11 cellular contexts compared by ENCODE assay signal in genomic region chr19:4077011-4077382, GRCh38. TPM values are rescaled to one million over a fixed set of nuclear protein-coding genes. Genes with fewer than 3 reads are reported as not detected.
DNase-seq lines count a peak whose midpoint lies in the region; ATAC-seq and TF ChIP-seq lines count a peak whose summit lies in the region.
"Had no signal": no experiment of that assay in that cellular context is flagged by ENCODE, and none has a peak within 500 bp of the region (broad histone marks: within the 10 kb centered on the region; RNA-seq: fewer than 3 reads in every experiment).

No MANE protein-coding gene starts in this region.

- H3K27me3 Mint-ChIP-seq in stimulated activated naive CD8-positive, alpha-beta T cell treated with anti-CD3 and anti-CD28 coated beads, Interleukin-15, Interleukin-2, amounts not matched to agents 100 ng/mL and 50 ng/mL, for 24 hours = no peaks in the 10 kb centered on the region
- H3K27me3 Mint-ChIP-seq in activated naive CD8-positive, alpha-beta T cell treated with anti-CD3 and anti-CD28 coated beads, Interleukin-2, amount 10 ng/mL, durations not matched to agents 7 days and 5 days = no peaks in the 10 kb centered on the region
- H3K27me3 Mint-ChIP-seq in HFFc6 (ENCODE audit: insufficient read depth) = peaks cover 3% of the 10 kb centered on the region

- peaks cover 40% of the 10 kb centered on the region for H3K4me1 Mint-ChIP-seq in stimulated activated naive CD8-positive, alpha-beta T cell treated with anti-CD3 and anti-CD28 coated beads, Interleukin-15, Interleukin-2, amounts not matched to agents 100 ng/mL and 50 ng/mL, for 24 hours (ENCODE audit: low read depth)
- peaks cover 45% of the 10 kb centered on the region for H3K4me1 Mint-ChIP-seq in activated naive CD8-positive, alpha-beta T cell treated with anti-CD3 and anti-CD28 coated beads, Interleukin-2, amount 10 ng/mL, durations not matched to agents 7 days and 5 days
- no peaks in the 10 kb centered on the region for H3K4me1 Mint-ChIP-seq in HFFc6 (ENCODE audit: low read depth)

- H3K27me3 ChIP-seq in mucosa of stomach (ENCODE audit: control insufficient read depth, insufficient read depth, low read length) = no peaks in the 10 kb centered on the region
- H3K27me3 ChIP-seq in upper lobe of right lung = no peaks in the 10 kb centered on the region
- H3K27me3 ChIP-seq: BE2C had no signal

- ATAC-seq in stimulated activated naive CD8-positive, alpha-beta T cell treated with anti-CD3 and anti-CD28 coated beads, Interleukin-15, Interleukin-2, amounts not matched to agents 100 U/mL and 50 U/mL, for 24 hours = no peak
- ATAC-seq in activated naive CD8-positive, alpha-beta T cell treated with anti-CD3 and anti-CD28 coated beads, Interleukin-2, amount 10 ng/mL, durations not matched to agents 7 days and 5 days (ENCODE audit: low read depth) = no peak
- ATAC-seq in upper lobe of right lung (no peak), HG03378 (IDR thresholded peaks at IDR 0.05; ENCODE audit: unreplicated experiment) (no peak)

- DNase-seq in stimulated activated naive CD8-positive, alpha-beta T cell treated with anti-CD3 and anti-CD28 coated beads, Interleukin-15, Interleukin-2, amounts not matched to agents 100 U/mL and 50 U/mL, for 24 hours = no peak
- DNase-seq in activated naive CD8-positive, alpha-beta T cell treated with anti-CD3 and anti-CD28 coated beads, Interleukin-2, amount 10 ng/mL, durations not matched to agents 7 days and 5 days = no peak
- DNase-seq in upper lobe of right lung (no peak), HFFc6 (no peak), NCI-H748 (lab: John Stamatoyannopoulos, UW; ENCODE audit: unreplicated experiment) (no peak)
- DNase-seq: BE2C, NCI-H226 had no signal

- H3K27ac Mint-ChIP-seq in stimulated activated naive CD8-positive, alpha-beta T cell treated with anti-CD3 and anti-CD28 coated beads, Interleukin-15, Interleukin-2, amounts not matched to agents 100 ng/mL and 50 ng/mL, for 24 hours = peak overlapping the region; percentile 86
- peak overlapping the region; percentile 95 for H3K27ac Mint-ChIP-seq in activated naive CD8-positive, alpha-beta T cell treated with anti-CD3 and anti-CD28 coated beads, Interleukin-2, amount 10 ng/mL, durations not matched to agents 7 days and 5 days
- H3K27ac Mint-ChIP-seq in HFFc6 = no peak overlapping the region

- no peaks in the 10 kb centered on the region for H3K9me3 Mint-ChIP-seq in stimulated activated naive CD8-positive, alpha-beta T cell treated with anti-CD3 and anti-CD28 coated beads, Interleukin-15, Interleukin-2, amounts not matched to agents 100 ng/mL and 50 ng/mL, for 24 hours
- no peaks in the 10 kb centered on the region for H3K9me3 Mint-ChIP-seq in activated naive CD8-positive, alpha-beta T cell treated with anti-CD3 and anti-CD28 coated beads, Interleukin-2, amount 10 ng/mL, durations not matched to agents 7 days and 5 days
- no peaks in the 10 kb centered on the region for H3K9me3 Mint-ChIP-seq in HFFc6

- no peaks in the 10 kb centered on the region for H3K36me3 Mint-ChIP-seq in stimulated activated naive CD8-positive, alpha-beta T cell treated with anti-CD3 and anti-CD28 coated beads, Interleukin-15, Interleukin-2, amounts not matched to agents 100 ng/mL and 50 ng/mL, for 24 hours (ENCODE audit: low read depth)
- no peaks in the 10 kb centered on the region for H3K36me3 Mint-ChIP-seq in activated naive CD8-positive, alpha-beta T cell treated with anti-CD3 and anti-CD28 coated beads, Interleukin-2, amount 10 ng/mL, durations not matched to agents 7 days and 5 days
- H3K36me3 Mint-ChIP-seq in HFFc6 (ENCODE audit: low read depth) = no peaks in the 10 kb centered on the region

- H3K4me1 ChIP-seq in mucosa of stomach (ENCODE audit: control insufficient read depth, insufficient read depth, low read length) = peaks cover 18% of the 10 kb centered on the region
- peaks cover 16% of the 10 kb centered on the region for H3K4me1 ChIP-seq in upper lobe of right lung
- H3K4me1 ChIP-seq: BE2C had no signal

- H3K9me3 ChIP-seq in mucosa of stomach (ENCODE audit: control insufficient read depth, low read length) (no peaks in the 10 kb centered on the region), upper lobe of right lung (no peaks in the 10 kb centered on the region)
- H3K9me3 ChIP-seq: BE2C had no signal

- H3K4me3 Mint-ChIP-seq in stimulated activated naive CD8-positive, alpha-beta T cell treated with anti-CD3 and anti-CD28 coated beads, Interleukin-15, Interleukin-2, amounts not matched to agents 100 ng/mL and 50 ng/mL, for 24 hours = peak overlapping the region; percentile 66
- peak overlapping the region; percentile 87 for H3K4me3 Mint-ChIP-seq in activated naive CD8-positive, alpha-beta T cell treated with anti-CD3 and anti-CD28 coated beads, Interleukin-2, amount 10 ng/mL, durations not matched to agents 7 days and 5 days
- no peak overlapping the region for H3K4me3 Mint-ChIP-seq in HFFc6

- POLR2A ChIA-PET in activated naive CD8-positive, alpha-beta T cell treated with anti-CD3 and anti-CD28 coated beads, Interleukin-2, amount 10 ng/mL, durations not matched to agents 7 days and 5 days (lab: Charles Lee) = interaction anchor here (0.8 to 4.5 kb wide), 7 partner anchors 9 to 69 kb away, joined by 3 to 36 read pairs (median 8); partner anchors contain the start of genes PIAS4 and ZBTB7A

- intact Hi-C loops in upper lobe of right lung (cut with DNase I) = no loop called here

- peak overlapping the region; percentile 69 for H3K9ac ChIP-seq in mucosa of stomach (ENCODE audit: low read length)

- H3K4me3 ChIP-seq in mucosa of stomach (ENCODE audit: low read length) = no peak overlapping the region
- no peak overlapping the region for H3K4me3 ChIP-seq in upper lobe of right lung
- H3K4me3 ChIP-seq: SK-N-MC had no signal

- TF ChIP-seq CTCF in upper lobe of right lung (IDR thresholded peaks at IDR 0.05) (no peak), HFFc6 (IDR thresholded peaks at IDR 0.05) (no peak)

- H3K36me3 ChIP-seq in mucosa of stomach (ENCODE audit: control insufficient read depth, insufficient read depth, low read length) (no peaks in the 10 kb centered on the region), upper lobe of right lung (no peaks in the 10 kb centered on the region)
- H3K36me3 ChIP-seq: BE2C had no signal

- peak overlapping the region; percentile 86 for H3K27ac ChIP-seq in upper lobe of right lung
- H3K27ac ChIP-seq: SK-N-MC had no signal

RNA-seq across cellular contexts. Expression of gene ZBTB7A, which starts 10.3 kb away (rescaled TPM):
- 10 to 100 TPM; 60.6 to 61.5 TPM for total RNA-seq in activated naive CD8-positive, alpha-beta T cell treated with anti-CD3 and anti-CD28 coated beads, Interleukin-2, amount 10 ng/mL, durations not matched to agents 7 days and 5 days
- total RNA-seq in upper lobe of right lung = 54.3 TPM
- 10 to 100 TPM; 40.8 to 47.6 (median 43.6) TPM for total RNA-seq in HFFc6 (2021; fragmentation: NEBNext Ultra II Directional; extraction: Animal tissue kit (Norgen Biotek cat#: 25700))

RNA-seq across cellular contexts. Expression of gene MAP2K2, which starts 46.9 kb away (rescaled TPM):
- 100 to 1,000 TPM; 210 to 211 TPM for total RNA-seq in activated naive CD8-positive, alpha-beta T cell treated with anti-CD3 and anti-CD28 coated beads, Interleukin-2, amount 10 ng/mL, durations not matched to agents 7 days and 5 days
- 110 TPM for total RNA-seq in upper lobe of right lung
- total RNA-seq in HFFc6 (2021; fragmentation: NEBNext Ultra II Directional; extraction: Animal tissue kit (Norgen Biotek cat#: 25700)) = 100 to 1,000 TPM; 175 to 209 (median 187) TPM
